Comparison of ENCODE assay signal across 8 cellular contexts in the genomic region with DNA sequence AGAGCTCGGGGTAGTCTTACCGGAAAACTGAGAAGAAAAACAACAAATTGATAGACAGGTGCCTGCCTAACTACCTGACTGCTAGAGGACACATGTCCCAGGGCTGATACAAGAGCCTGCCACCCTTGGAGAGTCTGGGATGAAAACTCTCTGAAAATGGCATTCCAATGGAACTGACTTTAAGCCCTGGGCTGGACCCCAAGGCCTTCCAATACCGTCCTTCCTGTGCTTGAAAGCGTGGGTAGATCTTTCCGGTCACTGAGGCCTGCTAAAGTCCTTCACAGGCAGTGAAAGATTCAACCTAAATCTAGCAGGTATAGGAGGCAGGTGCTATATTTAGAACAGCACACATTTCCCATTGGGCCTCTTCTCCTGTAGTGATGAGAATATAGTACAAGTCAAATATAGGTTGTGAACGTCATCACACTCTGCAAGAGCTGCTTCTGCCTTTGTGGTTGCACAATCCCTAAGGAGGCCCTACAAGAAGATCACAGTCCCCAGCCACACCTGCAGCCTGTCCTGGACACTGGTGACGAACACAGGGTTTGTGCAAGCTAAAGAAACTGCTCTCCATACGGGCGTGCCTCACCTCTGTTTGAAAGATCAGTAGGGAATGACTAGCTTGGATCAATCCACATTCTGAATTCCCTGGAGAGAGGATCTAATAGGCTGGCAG. TPM values are rescaled to one million over a fixed set of nuclear protein-coding genes. Genes with fewer than 3 reads are reported as not detected.
A peak's percentile ranks its signal among the peaks of the same experiment; 100 is the strongest.
DNase-seq lines count a peak whose midpoint lies in the region; ATAC-seq and TF ChIP-seq lines count a peak whose summit lies in the region.

No MANE protein-coding gene starts in this region.

- BruUV-seq in HCT116 (replicated peaks; lab: Mats Ljungman, UMichigan) (no TSS peak), PC-9 (replicated peaks; lab: Mats Ljungman, UMichigan) (TSS peak; percentile 40)

- H3K9me3 ChIP-seq in HCT116 (ENCODE audit: control insufficient read depth in 1 of 2, insufficient read depth in 1 of 2, low read depth in 1 of 2, low read length in 2 of 2) = no peaks in the 10 kb centered on the region
- peaks cover 3% of the 10 kb centered on the region; the same call in 1 of the 2 replicates for H3K9me3 ChIP-seq in PC-9 (ENCODE audit: insufficient read depth, low read depth)
- no peaks in the 10 kb centered on the region for H3K9me3 ChIP-seq in endocrine pancreas (ENCODE audit: control insufficient read depth, low read length)
- H3K9me3 ChIP-seq in psoas muscle = no peaks in the 10 kb centered on the region

- DNase-seq in HCT116 (ENCODE audit: low read depth, low spot score) (no peak), PC-9 (peak; percentile 45 to 78), psoas muscle (no peak), NCI-H1092 (lab: John Stamatoyannopoulos, UW) (no peak)
- DNase-seq in activated CD4-positive, alpha-beta T cell treated with anti-CD3 and anti-CD28 coated beads, Interleukin-2, amount 50 U/mL, for 1 hour = no peak

- ATAC-seq in HCT116 (no peak), psoas muscle (no peak), HG02870 (IDR thresholded peaks at IDR 0.05; ENCODE audit: unreplicated experiment) (no peak), GM19035 (IDR thresholded peaks at IDR 0.05; ENCODE audit: unreplicated experiment) (no peak)

- no peaks in the 10 kb centered on the region for H3K27me3 ChIP-seq in HCT116 (ENCODE audit: insufficient read depth, low read length)
- H3K27me3 ChIP-seq in PC-9 (ENCODE audit: insufficient read depth, low read depth) = no peaks in the 10 kb centered on the region
- H3K27me3 ChIP-seq in endocrine pancreas (ENCODE audit: control insufficient read depth, insufficient read depth, low read length) = no peaks in the 10 kb centered on the region
- H3K27me3 ChIP-seq in psoas muscle (ENCODE audit: insufficient read depth in 3 of 3, low read length in 2 of 3) = no peaks in the 10 kb centered on the region

- CTCF ChIA-PET in HCT116 (lab: Charles Lee) (interaction anchor here (0.7 to 1.5 kb wide), 2 partner anchors 12 to 30 kb away, joined by 5 read pairs; no protein-coding TSS in a partner anchor), PC-9 (lab: Charles Lee) (interaction anchor here (0.5 to 0.7 kb wide), 2 partner anchors 123 to 153 kb away, joined by 3 to 8 read pairs; no protein-coding TSS in a partner anchor)

- H3K4me3 ChIP-seq in HCT116 (replicated peaks in 1 of 2; ENCODE audit: low read depth in 1 of 2, low read length in 2 of 2) = peak overlapping the region in 1 of 2 experiments; percentile 75; a peak in 1 of 4 replicates
- H3K4me3 ChIP-seq in PC-9 = peak overlapping the region; percentile 42; the same call in 1 of the 2 replicates
- H3K4me3 ChIP-seq in endocrine pancreas (ENCODE audit: control insufficient read depth, insufficient read depth, low read length) = peak overlapping the region; percentile 35
- peak overlapping the region; percentile 85 for H3K4me3 ChIP-seq in psoas muscle

- H3K79me2 ChIP-seq in HCT116 (ENCODE audit: insufficient read depth, low read length) (peaks cover 21% of the 10 kb centered on the region; the same call in 1 of the 2 replicates), PC-9 (ENCODE audit: low read depth) (peaks cover 35% of the 10 kb centered on the region)

- H3K9me2 ChIP-seq in HCT116 (ENCODE audit: insufficient read depth) (no peaks in the 10 kb centered on the region), PC-9 (ENCODE audit: insufficient read depth) (no peaks in the 10 kb centered on the region)

- no peak overlapping the region for H3K9ac ChIP-seq in HCT116 (ENCODE audit: low read length)
- peak overlapping the region; percentile 16 for H3K9ac ChIP-seq in endocrine pancreas (ENCODE audit: control insufficient read depth, insufficient read depth, low read length)

- RAD21 ChIA-PET in HCT116 (lab: Charles Lee; ENCODE audit: low non-redundant PET in 1 of 2, low total read pairs in 2 of 2, uncharacterized antibody in 2 of 2, unreplicated experiment in 2 of 2) = interaction anchor here in 1 of 2 experiments (0.6 kb wide), 1 partner anchor 172 kb away, joined by 4 read pairs; no protein-coding TSS in a partner anchor

- peaks cover 5 to 29% of the 10 kb centered on the region in 2 experiments; a peak in 3 of 4 replicates for H3K4me1 ChIP-seq in HCT116 (ENCODE audit: control insufficient read depth in 1 of 2, insufficient read depth in 2 of 2, low read length in 2 of 2)
- peaks cover 46% of the 10 kb centered on the region for H3K4me1 ChIP-seq in PC-9 (replicated peaks; ENCODE audit: insufficient read depth)
- peaks cover 6% of the 10 kb centered on the region for H3K4me1 ChIP-seq in endocrine pancreas (ENCODE audit: control insufficient read depth, insufficient read depth, low read length)
- H3K4me1 ChIP-seq in psoas muscle = peaks cover 8% of the 10 kb centered on the region

- 87 to 94% (median 87%) methylated on average over 9 of the region's 9 CpGs for WGBS in psoas muscle, 3 donors

- H2AFZ ChIP-seq in HCT116 (ENCODE audit: low read depth, low read length, poor library complexity, severe bottlenecking) (peak overlapping the region; percentile 89), PC-9 (peak overlapping the region; percentile 67)

- peaks cover 0 to 3% of the 10 kb centered on the region in 2 experiments; a peak in 1 of 4 replicates for H3K36me3 ChIP-seq in HCT116 (ENCODE audit: control insufficient read depth in 1 of 2, insufficient read depth in 2 of 2, low read length in 2 of 2)
- H3K36me3 ChIP-seq in PC-9 (ENCODE audit: low read depth) = peaks cover 13% of the 10 kb centered on the region
- H3K36me3 ChIP-seq in endocrine pancreas (ENCODE audit: control insufficient read depth, insufficient read depth, low read length) = no peaks in the 10 kb centered on the region
- no peaks in the 10 kb centered on the region for H3K36me3 ChIP-seq in psoas muscle (ENCODE audit: insufficient read depth in 1 of 2, low read depth in 1 of 2)

- no peaks in the 10 kb centered on the region for H4K20me1 ChIP-seq in HCT116 (ENCODE audit: insufficient read depth)
- no peaks in the 10 kb centered on the region for H4K20me1 ChIP-seq in PC-9 (ENCODE audit: insufficient read depth)

- POLR2A ChIA-PET in HCT116 (lab: Charles Lee) = interaction anchor here (0.6 to 1.2 kb wide), 7 partner anchors 11 to 883 kb away, joined by 4 to 6 read pairs (median 4); a partner anchor contains a TSS
- POLR2A ChIA-PET in PC-9 (lab: Charles Lee; ENCODE audit: unreplicated experiment) = interaction anchor here (0.6 to 1.7 kb wide), 9 partner anchors 25 to 875 kb away, joined by 5 to 23 read pairs (median 9); no protein-coding TSS in a partner anchor

- TF ChIP-seq POLR2A in HCT116 (IDR thresholded peaks at IDR 0.05; ENCODE audit: borderline replicate concordance, extremely low read depth, insufficient read depth, insufficient read length) = no peak

- no peak for TF ChIP-seq RAD21 in HCT116 (IDR thresholded peaks at IDR 0.05; ENCODE audit: low read depth)

- TF ChIP-seq CTCF in HCT116 (IDR thresholded peaks at IDR 0.05 in 2 of 3, conservative IDR thresholded peaks at IDR 0.05 in 1 of 3; ENCODE audit: borderline replicate concordance in 1 of 3, insufficient read depth in 1 of 3, low read depth in 2 of 3, low read length in 2 of 3) = no peak
- no peak for TF ChIP-seq CTCF in PC-9 (conservative IDR thresholded peaks at IDR 0.05)
- TF ChIP-seq CTCF in psoas muscle (IDR thresholded peaks at IDR 0.05) = no peak

- H3K4me2 ChIP-seq in HCT116 (ENCODE audit: low read length) (peak overlapping the region; percentile 52), PC-9 (peak overlapping the region; percentile 62)

- H3F3A ChIP-seq in PC-9 (ENCODE audit: insufficient read depth, low read depth) = peaks cover 37% of the 10 kb centered on the region

- peak overlapping the region; percentile 13; the same call in 1 of the 2 replicates for H3K27ac ChIP-seq in HCT116 (ENCODE audit: low read depth, low read length)
- peak overlapping the region; percentile 86 for H3K27ac ChIP-seq in PC-9
- H3K27ac ChIP-seq in psoas muscle = peak overlapping the region; percentile 42

- intact Hi-C loops in HCT116 (cut with micrococcal nuclease) = no loop called here
- intact Hi-C loops in PC-9 (cut with micrococcal nuclease; ENCODE audit: unreplicated experiment) = loop anchor here (1.0 to 2.0 kb wide), 3 partner anchors 66 to 364 kb away; no protein-coding TSS in a partner anchor
- intact Hi-C loops in psoas muscle (cut with DNase I) = loop anchor here (5.0 to 10.0 kb wide), 3 partner anchors 124 to 206 kb away; a partner anchor contains a TSS

TF ChIP-seq in HCT116, 20 proteins besides CTCF, POLR2A, EP300 and RAD21 (continues in another document):
- TF ChIP-seq, protein P1, sequence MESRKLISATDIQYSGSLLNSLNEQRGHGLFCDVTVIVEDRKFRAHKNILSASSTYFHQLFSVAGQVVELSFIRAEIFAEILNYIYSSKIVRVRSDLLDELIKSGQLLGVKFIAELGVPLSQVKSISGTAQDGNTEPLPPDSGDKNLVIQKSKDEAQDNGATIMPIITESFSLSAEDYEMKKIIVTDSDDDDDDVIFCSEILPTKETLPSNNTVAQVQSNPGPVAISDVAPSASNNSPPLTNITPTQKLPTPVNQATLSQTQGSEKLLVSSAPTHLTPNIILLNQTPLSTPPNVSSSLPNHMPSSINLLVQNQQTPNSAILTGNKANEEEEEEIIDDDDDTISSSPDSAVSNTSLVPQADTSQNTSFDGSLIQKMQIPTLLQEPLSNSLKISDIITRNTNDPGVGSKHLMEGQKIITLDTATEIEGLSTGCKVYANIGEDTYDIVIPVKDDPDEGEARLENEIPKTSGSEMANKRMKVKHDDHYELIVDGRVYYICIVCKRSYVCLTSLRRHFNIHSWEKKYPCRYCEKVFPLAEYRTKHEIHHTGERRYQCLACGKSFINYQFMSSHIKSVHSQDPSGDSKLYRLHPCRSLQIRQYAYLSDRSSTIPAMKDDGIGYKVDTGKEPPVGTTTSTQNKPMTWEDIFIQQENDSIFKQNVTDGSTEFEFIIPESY (IDR thresholded peaks at IDR 0.05; ENCODE audit: extremely low read depth, insufficient replicate concordance, low read length) = no peak
- TF ChIP-seq, protein P2, sequence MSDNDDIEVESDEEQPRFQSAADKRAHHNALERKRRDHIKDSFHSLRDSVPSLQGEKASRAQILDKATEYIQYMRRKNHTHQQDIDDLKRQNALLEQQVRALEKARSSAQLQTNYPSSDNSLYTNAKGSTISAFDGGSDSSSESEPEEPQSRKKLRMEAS (IDR thresholded peaks at IDR 0.05) = no peak
- TF ChIP-seq FOSL1 (IDR thresholded peaks at IDR 0.05; ENCODE audit: low read depth) = no peak

RNA-seq across cellular contexts. Expression of a gene that starts 0.8 kb away (rescaled TPM):
- total RNA-seq in HCT116 (2021; ENCODE audit: unreplicated experiment) (9.7 TPM), PC-9 (2021) (34.6 and 47.8 TPM in 2 replicates), psoas muscle (10 to 100 TPM in 1 of 4 donors, 1 to 10 TPM in 3; 3.5 to 10.7 (median 5.4) TPM)
- polyA plus RNA-seq in HCT116 (2012) = 2.5 and 3.0 TPM in 2 replicates
- 1 to 10 TPM; 2.4 to 5.6 (median 4.2) TPM for polyA plus RNA-seq in psoas muscle

RNA-seq across cellular contexts. Expression of a gene that starts 0.8 kb away (rescaled TPM):
- total RNA-seq in HCT116 (2021; ENCODE audit: unreplicated experiment) (6.1 TPM), PC-9 (2021) (53.2 and 62.7 TPM in 2 replicates), psoas muscle (1 to 10 TPM; 1.7 to 4.7 (median 3.8) TPM)
- polyA plus RNA-seq in HCT116 (2012) = 1.5 and 2.4 TPM in 2 replicates
- polyA plus RNA-seq in psoas muscle = 1 to 10 TPM; 2.4 to 7.0 (median 5.8) TPM

RNA-seq across cellular contexts. Expression of a gene that starts 11.1 kb away (rescaled TPM):
- total RNA-seq in HCT116 (2021; ENCODE audit: unreplicated experiment) = not detected
- not detected in 2 replicates for polyA plus RNA-seq in HCT116 (2012)
- not detected in 2 replicates for total RNA-seq in PC-9 (2021)
- not detected for total RNA-seq in psoas muscle
- not detected for polyA plus RNA-seq in psoas muscle

Comparison
In these comparisons a context has a peak if more than half of its experiments do, and no peak if none do; other contexts are left out.
1. DNase-seq: peak in PC-9 (2 of 2); none in HCT116 (single experiment), psoas muscle (0 of 2), NCI-H1092 (single experiment) and activated CD4-positive, alpha-beta T cell treated with anti-CD3 and anti-CD28 coated beads, Interleukin-2, amount 50 U/mL, for 1 hour (single experiment).
2. H3K27ac ChIP-seq: peak in every context shown above with its lines; median percentile 86 in PC-9; 42 in psoas muscle; 13 in HCT116.